In the genomic region with DNA sequence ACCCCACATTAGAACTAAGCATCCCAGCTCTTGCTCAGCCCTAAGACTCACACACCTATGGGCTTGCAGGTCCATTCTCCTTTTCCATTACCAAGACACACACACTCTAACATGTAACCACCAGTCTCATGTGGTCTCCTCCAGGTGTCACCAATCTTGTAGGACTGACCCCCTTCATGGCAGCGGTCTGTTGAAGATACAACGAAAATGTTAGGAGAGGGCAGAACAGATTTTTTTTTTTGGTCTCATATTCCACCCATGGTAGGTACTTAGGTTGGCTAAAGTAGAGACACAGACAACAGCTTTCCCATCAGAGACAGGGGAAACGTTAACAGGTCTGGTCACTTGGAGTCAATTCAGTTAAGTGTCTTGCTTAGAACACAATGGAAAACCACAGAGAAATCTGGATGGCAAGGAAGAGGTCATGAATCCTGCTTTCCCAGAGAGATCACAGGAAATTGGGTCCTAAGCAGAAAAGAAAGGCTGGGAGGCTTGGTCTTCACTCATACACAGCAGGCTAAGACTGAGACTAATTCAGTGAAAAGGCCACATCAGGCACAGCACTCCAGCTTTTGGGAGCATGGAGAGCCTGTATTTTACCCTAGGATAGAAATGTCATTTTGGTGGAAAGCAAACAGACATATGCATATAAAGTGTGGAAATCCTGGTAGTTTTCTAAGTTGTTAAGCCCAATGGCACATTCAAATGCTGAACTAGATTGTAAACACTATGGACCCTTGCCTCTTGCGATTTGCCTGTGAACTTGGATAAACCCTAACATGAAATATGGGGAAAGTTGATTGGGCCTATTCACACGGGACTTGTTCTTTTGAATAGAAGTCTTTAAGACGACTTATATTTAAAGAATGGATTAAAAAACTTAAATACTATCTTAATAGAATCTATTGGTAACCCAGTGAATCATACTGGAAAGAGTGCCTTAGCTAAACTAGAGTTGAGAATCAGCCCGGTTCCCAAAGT, we compare ENCODE assay signal across 1 cellular context.
TF ChIP-seq lines count a peak whose summit lies in the region.

No MANE protein-coding gene starts in this region.

TF ChIP-seq in HepG2, 621 proteins besides CTCF, POLR2A, EP300 and RAD21 (continued from another document and continues in another):
- no peak for TF ChIP-seq SP140L (CRISPR knock-in tag; IDR thresholded peaks at IDR 0.05; ENCODE audit: borderline replicate concordance)
- TF ChIP-seq FOXO1 (CRISPR knock-in tag; IDR thresholded peaks at IDR 0.05): no peak
- TF ChIP-seq U2AF2 (IDR thresholded peaks at IDR 0.05; ENCODE audit: low read depth, low read length): no peak
- TF ChIP-seq FOXM1 (CRISPR knock-in tag; IDR thresholded peaks at IDR 0.05): no peak
- TF ChIP-seq, protein P1, sequence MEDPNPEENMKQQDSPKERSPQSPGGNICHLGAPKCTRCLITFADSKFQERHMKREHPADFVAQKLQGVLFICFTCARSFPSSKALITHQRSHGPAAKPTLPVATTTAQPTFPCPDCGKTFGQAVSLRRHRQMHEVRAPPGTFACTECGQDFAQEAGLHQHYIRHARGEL (CRISPR knock-in tag; IDR thresholded peaks at IDR 0.05): no peak
- no peak for TF ChIP-seq GPN1 (CRISPR knock-in tag; IDR thresholded peaks at IDR 0.05; ENCODE audit: borderline replicate concordance)
- TF ChIP-seq HNRNPLL (IDR thresholded peaks at IDR 0.05; ENCODE audit: low read depth, low read length, poor library complexity, severe bottlenecking): no peak
- TF ChIP-seq CEBPB (IDR thresholded peaks at IDR 0.05; ENCODE audit: borderline replicate concordance, low read depth, low read length): no peak
- no peak; the same call in 1 of the 2 replicates for TF ChIP-seq ZNF331 (CRISPR knock-in tag; IDR thresholded peaks at IDR 0.05)
- no peak for TF ChIP-seq HMGXB4 (CRISPR knock-in tag; IDR thresholded peaks at IDR 0.05; ENCODE audit: borderline replicate concordance in 1 of 2, low read depth in 1 of 2)
- TF ChIP-seq, protein P2, sequence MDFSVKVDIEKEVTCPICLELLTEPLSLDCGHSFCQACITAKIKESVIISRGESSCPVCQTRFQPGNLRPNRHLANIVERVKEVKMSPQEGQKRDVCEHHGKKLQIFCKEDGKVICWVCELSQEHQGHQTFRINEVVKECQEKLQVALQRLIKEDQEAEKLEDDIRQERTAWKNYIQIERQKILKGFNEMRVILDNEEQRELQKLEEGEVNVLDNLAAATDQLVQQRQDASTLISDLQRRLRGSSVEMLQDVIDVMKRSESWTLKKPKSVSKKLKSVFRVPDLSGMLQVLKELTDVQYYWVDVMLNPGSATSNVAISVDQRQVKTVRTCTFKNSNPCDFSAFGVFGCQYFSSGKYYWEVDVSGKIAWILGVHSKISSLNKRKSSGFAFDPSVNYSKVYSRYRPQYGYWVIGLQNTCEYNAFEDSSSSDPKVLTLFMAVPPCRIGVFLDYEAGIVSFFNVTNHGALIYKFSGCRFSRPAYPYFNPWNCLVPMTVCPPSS (IDR thresholded peaks at IDR 0.05): no peak
- no peak; the same call in 1 of the 2 replicates for TF ChIP-seq FOXA3 (CRISPR knock-in tag; IDR thresholded peaks at IDR 0.05)
- peak; percentile 5 for TF ChIP-seq TEAD3 (CRISPR knock-in tag; optimal IDR thresholded peaks at IDR 0.05; ENCODE audit: borderline replicate concordance)
- TF ChIP-seq KLF6 (CRISPR knock-in tag; IDR thresholded peaks at IDR 0.05): no peak
- no peak for TF ChIP-seq ZNF253 (CRISPR knock-in tag; IDR thresholded peaks at IDR 0.05; ENCODE audit: borderline replicate concordance)
- TF ChIP-seq ZNF180 (CRISPR knock-in tag; IDR thresholded peaks at IDR 0.05; ENCODE audit: borderline replicate concordance, low read depth): no peak
- no peak for TF ChIP-seq ZSCAN22 (CRISPR knock-in tag; IDR thresholded peaks at IDR 0.05)
- no peak for TF ChIP-seq ZSCAN29 (CRISPR knock-in tag; conservative IDR thresholded peaks at IDR 0.05)
- TF ChIP-seq SMAD3 (CRISPR knock-in tag; IDR thresholded peaks at IDR 0.05): no peak
- no peak for TF ChIP-seq ZBTB20 (CRISPR knock-in tag; IDR thresholded peaks at IDR 0.05; ENCODE audit: borderline replicate concordance, low read depth)
- no peak for TF ChIP-seq TBX2 (CRISPR knock-in tag; IDR thresholded peaks at IDR 0.05; ENCODE audit: borderline replicate concordance)
- no peak for TF ChIP-seq TGIF2 (CRISPR knock-in tag; IDR thresholded peaks at IDR 0.05)
- no peak for TF ChIP-seq ZNF660 (CRISPR knock-in tag; IDR thresholded peaks at IDR 0.05; ENCODE audit: borderline replicate concordance, low read depth)
- TF ChIP-seq SRY (CRISPR knock-in tag; IDR thresholded peaks at IDR 0.05): no peak
- TF ChIP-seq MIER3 (CRISPR knock-in tag; IDR thresholded peaks at IDR 0.05; ENCODE audit: borderline replicate concordance): no peak
- no peak for TF ChIP-seq HDAC2 (CRISPR knock-in tag; IDR thresholded peaks at IDR 0.05)
- no peak for TF ChIP-seq ZNF503 (CRISPR knock-in tag; IDR thresholded peaks at IDR 0.05)
- TF ChIP-seq CBX1 (IDR thresholded peaks at IDR 0.05; ENCODE audit: low read depth): peak; percentile 13
- no peak for TF ChIP-seq ZNF264 (CRISPR knock-in tag; IDR thresholded peaks at IDR 0.05)
- no peak for TF ChIP-seq HNF1B (CRISPR knock-in tag; IDR thresholded peaks at IDR 0.05)
- TF ChIP-seq HBP1 (CRISPR knock-in tag; IDR thresholded peaks at IDR 0.05; ENCODE audit: low read depth): no peak
- no peak for TF ChIP-seq MBNL3 (CRISPR knock-in tag; conservative IDR thresholded peaks at IDR 0.05)
- TF ChIP-seq ZNF83 (CRISPR knock-in tag; IDR thresholded peaks at IDR 0.05; ENCODE audit: borderline replicate concordance): no peak
- TF ChIP-seq HNF1A (IDR thresholded peaks at IDR 0.05; ENCODE audit: low read depth): no peak
- no peak for TF ChIP-seq HNF1A (CRISPR knock-in tag; IDR thresholded peaks at IDR 0.05; ENCODE audit: borderline replicate concordance)
- TF ChIP-seq ATF4 (CRISPR knock-in tag; IDR thresholded peaks at IDR 0.05): no peak
- TF ChIP-seq, protein P3, sequence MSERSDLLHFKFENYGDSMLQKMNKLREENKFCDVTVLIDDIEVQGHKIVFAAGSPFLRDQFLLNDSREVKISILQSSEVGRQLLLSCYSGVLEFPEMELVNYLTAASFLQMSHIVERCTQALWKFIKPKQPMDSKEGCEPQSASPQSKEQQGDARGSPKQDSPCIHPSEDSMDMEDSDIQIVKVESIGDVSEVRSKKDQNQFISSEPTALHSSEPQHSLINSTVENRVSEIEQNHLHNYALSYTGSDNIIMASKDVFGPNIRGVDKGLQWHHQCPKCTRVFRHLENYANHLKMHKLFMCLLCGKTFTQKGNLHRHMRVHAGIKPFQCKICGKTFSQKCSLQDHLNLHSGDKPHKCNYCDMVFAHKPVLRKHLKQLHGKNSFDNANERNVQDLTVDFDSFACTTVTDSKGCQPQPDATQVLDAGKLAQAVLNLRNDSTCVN (CRISPR knock-in tag; IDR thresholded peaks at IDR 0.05; ENCODE audit: borderline replicate concordance): no peak
- TF ChIP-seq GMEB1 (CRISPR knock-in tag; IDR thresholded peaks at IDR 0.05; ENCODE audit: borderline replicate concordance): no peak; the same call in 1 of the 2 replicates
- no peak for TF ChIP-seq TFAP4 (IDR thresholded peaks at IDR 0.05; ENCODE audit: borderline replicate concordance, low read depth)
- no peak for TF ChIP-seq ZFYVE20 (CRISPR knock-in tag; IDR thresholded peaks at IDR 0.05; ENCODE audit: borderline replicate concordance, low read depth)
